9 cellular contexts compared by ENCODE assay signal in the genomic region with DNA sequence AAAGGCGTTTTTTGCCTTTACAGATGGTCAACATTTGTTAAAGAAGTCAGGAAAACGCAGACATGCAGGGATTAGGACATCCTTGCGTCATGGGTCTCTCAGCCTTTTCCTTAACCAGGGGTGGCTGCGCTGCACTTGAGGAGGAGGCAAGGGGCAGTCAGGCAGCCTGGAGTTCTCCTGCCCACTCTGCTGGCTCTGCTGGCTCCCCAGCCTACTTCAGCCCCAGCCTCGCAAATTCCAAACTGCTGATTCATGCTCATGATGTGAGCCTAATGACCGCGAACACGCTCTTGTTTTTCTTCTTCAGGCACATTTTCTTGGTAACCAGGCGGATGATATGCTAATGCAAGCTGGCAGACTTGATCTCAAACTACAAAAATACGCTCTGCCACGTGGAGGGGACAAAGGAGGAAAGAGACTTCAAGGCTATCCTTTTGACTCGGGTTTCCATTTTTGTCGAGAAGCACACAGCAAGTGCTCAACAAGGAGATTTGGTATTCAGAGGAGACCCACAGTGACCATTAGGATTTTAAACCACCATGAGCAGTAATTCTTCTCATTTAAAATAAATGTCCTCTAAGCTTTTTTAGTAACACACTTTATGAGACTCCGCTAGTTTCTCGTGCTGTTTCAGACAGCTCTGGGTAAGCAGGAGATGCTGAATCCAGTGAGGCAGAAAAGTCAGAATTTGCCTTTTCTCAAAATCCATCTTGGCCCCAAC.
DNase-seq lines count a peak whose midpoint lies in the region; ATAC-seq and TF ChIP-seq lines count a peak whose summit lies in the region.
"Had no signal": no experiment of that assay in that cellular context is flagged by ENCODE, and none has a peak within 500 bp of the region (broad histone marks: within the 10 kb centered on the region; RNA-seq: fewer than 3 reads in every experiment).

No MANE protein-coding gene starts in this region.

- DNase-seq in activated CD4-positive, alpha-beta T cell treated with anti-CD3 and anti-CD28 coated beads for 48 hours, result peak; percentile 32
- no peak for DNase-seq in activated CD4-positive, alpha-beta T cell treated with anti-CD3 and anti-CD28 coated beads, Interleukin-2, amount 50 U/mL, for 1 hour
- DNase-seq in SK-N-MC (ENCODE audit: low read depth, low spot score) (no peak), epithelial cell of prostate (ENCODE audit: low read depth, low spot score) (peak; percentile 52), mesendoderm (peak; percentile 98), tibial artery (peak; percentile 76 to 88)
- DNase-seq: DND-41 had no signal

- intact Hi-C loops in tibial artery (cut with DNase I; ENCODE audit: low total_unique reads), result no loop called here

- H3K23ac ChIP-seq in mesendoderm (ENCODE audit: low read length), result no peak overlapping the region

- H3K4me1 ChIP-seq in mesendoderm (ENCODE audit: control insufficient read depth, low read depth, low read length), result peaks cover 2% of the 10 kb centered on the region
- H3K4me1 ChIP-seq in tibial artery, result peaks cover 0 to 29% (median 14%) of the 10 kb centered on the region in 4 donors

- H3K56ac ChIP-seq in mesendoderm (ENCODE audit: low read length), result peak overlapping the region; percentile 42

- peak overlapping the region; percentile 45 for H3K18ac ChIP-seq in mesendoderm (ENCODE audit: low read length)

- WGBS in mesendoderm (ENCODE audit: extremely low coverage, insufficient coverage, low lambda C conversion rate), result no CpG with 5 or more reads among the region's 15 CpGs

- H3K9me3 ChIP-seq in SK-N-MC (ENCODE audit: low read depth, low read length), result no peaks in the 10 kb centered on the region
- no peaks in the 10 kb centered on the region for H3K9me3 ChIP-seq in tibial artery

- peak overlapping the region; percentile 9 for H2BK15ac ChIP-seq in mesendoderm (replicated peaks; ENCODE audit: low read depth)

- H4K5ac ChIP-seq in mesendoderm (ENCODE audit: low read length), result no peak overlapping the region

- no peaks in the 10 kb centered on the region for H3K79me1 ChIP-seq in mesendoderm (ENCODE audit: low read length)

- H3K9ac ChIP-seq in SK-N-MC (ENCODE audit: insufficient read length) (peak overlapping the region; percentile 34), mesendoderm (ENCODE audit: low read length) (no peak overlapping the region)

- H3K4me2 ChIP-seq in mesendoderm (ENCODE audit: low read length), result no peak overlapping the region

- H3K36me3 ChIP-seq in SK-N-MC (ENCODE audit: insufficient read depth, low read length) (no peaks in the 10 kb centered on the region), mesendoderm (ENCODE audit: control insufficient read depth, insufficient read depth, low read length) (no peaks in the 10 kb centered on the region), tibial artery (no peaks in the 10 kb centered on the region)

- H3K4ac ChIP-seq in mesendoderm (ENCODE audit: low read depth, low read length), result no peak overlapping the region

- H3K27ac ChIP-seq in SK-N-MC, result peak overlapping the region; percentile 60
- peak overlapping the region; percentile 97 for H3K27ac ChIP-seq in epithelial cell of prostate
- H3K27ac ChIP-seq in mesendoderm (ENCODE audit: low read depth, low read length), result no peak overlapping the region
- peak overlapping the region; percentile 66 to 74 for H3K27ac ChIP-seq in tibial artery

- no peak overlapping the region for H4K8ac ChIP-seq in mesendoderm (ENCODE audit: low read depth, low read length)

- no peaks in the 10 kb centered on the region for H3K79me2 ChIP-seq in mesendoderm (ENCODE audit: control insufficient read depth, insufficient read depth, low read length)

- H2BK120ac ChIP-seq in mesendoderm (ENCODE audit: low read depth, low read length), result no peak overlapping the region

- no peak for TF ChIP-seq CTCF in tibial artery (IDR thresholded peaks at IDR 0.05)

- H2BK5ac ChIP-seq in mesendoderm (ENCODE audit: low read length), result no peak overlapping the region

- H3K27me3 ChIP-seq in mesendoderm (ENCODE audit: insufficient read depth, low read length, poor library complexity), result no peaks in the 10 kb centered on the region
- H3K27me3 ChIP-seq in tibial artery, result no peaks in the 10 kb centered on the region

- no peak overlapping the region for H2AK5ac ChIP-seq in mesendoderm (ENCODE audit: low read length)

- H3K4me3 ChIP-seq in SK-N-MC (no peak overlapping the region), mesendoderm (ENCODE audit: low read length) (no peak overlapping the region), tibial artery (peak overlapping the region; percentile 36)

- ATAC-seq in HG03354 (IDR thresholded peaks at IDR 0.05; ENCODE audit: poor library complexity, severe bottlenecking, unreplicated experiment) (no peak), GM18520 (IDR thresholded peaks at IDR 0.05; ENCODE audit: unreplicated experiment) (no peak)

Comparison
In these comparisons a context has a peak if more than half of its experiments do, and no peak if none do; other contexts are left out.
1. DNase-seq: peak in activated CD4-positive, alpha-beta T cell treated with anti-CD3 and anti-CD28 coated beads for 48 hours (single experiment), epithelial cell of prostate (single experiment), mesendoderm (single experiment) and tibial artery (2 of 2); none in activated CD4-positive, alpha-beta T cell treated with anti-CD3 and anti-CD28 coated beads, Interleukin-2, amount 50 U/mL, for 1 hour (single experiment) and SK-N-MC (single experiment).
2. H3K4me3 ChIP-seq: peak in tibial artery (2 of 2); none in SK-N-MC (single experiment) and mesendoderm (single experiment).